Comparison of ENCODE assay signal across 13 cellular contexts in genomic region chr2:150619607-150620330, GRCh38.
A peak's percentile ranks its signal among the peaks of the same experiment; 100 is the strongest.
DNase-seq lines count a peak whose midpoint lies in the region; ATAC-seq and TF ChIP-seq lines count a peak whose summit lies in the region.
"Had no signal": no experiment of that assay in that cellular context is flagged by ENCODE, and none has a peak within 500 bp of the region (broad histone marks: within the 10 kb centered on the region; RNA-seq: fewer than 3 reads in every experiment).

No MANE protein-coding gene starts in this region.

- no peak overlapping the region for H2BK5ac ChIP-seq in trophoblast cell (ENCODE audit: low read depth, low read length, poor library complexity)

- H3K79me2 ChIP-seq in trophoblast cell (ENCODE audit: control insufficient read depth, insufficient read depth, low read length, poor library complexity) = no peaks in the 10 kb centered on the region

- H2AK5ac ChIP-seq in trophoblast cell (ENCODE audit: low read length) = no peak overlapping the region

- H3K27ac ChIP-seq in trophoblast cell (ENCODE audit: low read depth, low read length) = no peak overlapping the region

- no peak for ATAC-seq in HG02938 (IDR thresholded peaks at IDR 0.05; ENCODE audit: unreplicated experiment)
- ATAC-seq: stimulated activated naive CD8-positive, alpha-beta T cell treated with anti-CD3 and anti-CD28 coated beads, Interleukin-15, Interleukin-2, amounts not matched to agents 100 U/mL and 50 U/mL, for 24 hours; WTC11 had no signal

- TF ChIP-seq CTCF in Caco-2 (IDR thresholded peaks at IDR 0.05; ENCODE audit: insufficient read depth in 1 of 2, low read depth in 1 of 2, low read length in 1 of 2, severe bottlenecking in 1 of 2, unreplicated experiment in 1 of 2) = no peak
- no peak for TF ChIP-seq CTCF in foreskin fibroblast (IDR thresholded peaks at IDR 0.05; ENCODE audit: low read depth, low read length)

- H3K23ac ChIP-seq in trophoblast cell (ENCODE audit: low read length) = no peak overlapping the region

- no peak overlapping the region for H2BK12ac ChIP-seq in trophoblast cell (ENCODE audit: low read length)

- no peak overlapping the region for H3K4me3 Mint-ChIP-seq in Caco-2 (ENCODE audit: unreplicated experiment)
- H3K4me3 Mint-ChIP-seq: CD4-positive, alpha-beta T cell; WTC11 had no signal

- H3K27me3 ChIP-seq in Caco-2 (replicated peaks; ENCODE audit: control insufficient read depth, insufficient read depth, low read length) (no peaks in the 10 kb centered on the region), trophoblast cell (ENCODE audit: insufficient read depth, low read length) (no peaks in the 10 kb centered on the region)

- H3K14ac ChIP-seq in trophoblast cell (ENCODE audit: low read length) = no peak overlapping the region

- H3K4me2 ChIP-seq in trophoblast cell (ENCODE audit: low read length) = no peak overlapping the region

- H3K4me1 ChIP-seq in Caco-2 (peaks cover 17% of the 10 kb centered on the region), trophoblast cell (ENCODE audit: control insufficient read depth in 1 of 2, insufficient read depth in 2 of 2, low read length in 2 of 2) (peaks cover 0 to 14% of the 10 kb centered on the region in 2 experiments)

- H2AFZ ChIP-seq in trophoblast cell (ENCODE audit: insufficient read depth, low read length, poor library complexity) = no peak overlapping the region

- POLR2A ChIA-PET in Caco-2 (lab: Charles Lee) = no interaction called here

- no TSS peak for BruUV-seq in Caco-2 (replicated peaks; lab: Mats Ljungman, UMichigan)

- H4K8ac ChIP-seq in trophoblast cell (ENCODE audit: low read depth, low read length) = no peak overlapping the region

- no peak overlapping the region for H3K9ac ChIP-seq in trophoblast cell (ENCODE audit: low read length)

- H3K4me3 ChIP-seq in Caco-2 (ENCODE audit: low read depth, low read length) (no peak overlapping the region), foreskin fibroblast (ENCODE audit: low read depth in 1 of 2, low read length in 2 of 2) (no peak overlapping the region), trophoblast cell (ENCODE audit: low read depth, low read length) (no peak overlapping the region)
- H3K4me3 ChIP-seq: skin epidermis had no signal

- WGBS in trophoblast cell (ENCODE audit: extremely low coverage, insufficient coverage, insufficient read length) = no CpG with 5 or more reads among the region's 5 CpGs

- H3K18ac ChIP-seq in trophoblast cell (ENCODE audit: low read length) = no peak overlapping the region

- H3K9me3 ChIP-seq in Caco-2 = no peaks in the 10 kb centered on the region
- no peaks in the 10 kb centered on the region for H3K9me3 ChIP-seq in trophoblast cell (ENCODE audit: insufficient read depth, low read depth, low read length)

- no peaks in the 10 kb centered on the region for H3K4me1 Mint-ChIP-seq in Caco-2 (ENCODE audit: low read depth, unreplicated experiment)

- H4K12ac ChIP-seq in trophoblast cell (ENCODE audit: low read depth, low read length) = no peak overlapping the region

- H3K4ac ChIP-seq in trophoblast cell (ENCODE audit: low read depth, low read length) = no peak overlapping the region

- no peaks in the 10 kb centered on the region for H3K36me3 Mint-ChIP-seq in Caco-2 (ENCODE audit: insufficient read depth, unreplicated experiment)
- H3K36me3 Mint-ChIP-seq: WTC11 had no signal

- H3K9me3 Mint-ChIP-seq in Caco-2 (ENCODE audit: unreplicated experiment) = no peaks in the 10 kb centered on the region
- H3K9me3 Mint-ChIP-seq: activated T-helper 2 cell treated with anti-CD3 and anti-CD28 coated beads, Interferon-gamma antibody, Interleukin-2, Interleukin-4, amounts not matched to agents 10 μg/mL and 5 μg/mL and 100 μg/mL, durations not matched to agents 14 hours and 24 hours and 36 hours; CD4-positive, alpha-beta T cell had no signal

- CTCF ChIA-PET in Caco-2 (lab: Charles Lee) = interaction anchor here (1.1 kb wide), 1 partner anchor 9 kb away, joined by 5 read pairs; no protein-coding TSS in a partner anchor

- no peak overlapping the region for H4K91ac ChIP-seq in trophoblast cell (ENCODE audit: low read depth, low read length)

- H2BK120ac ChIP-seq in trophoblast cell (ENCODE audit: insufficient read depth, low read length, poor library complexity) = no peak overlapping the region

- H3K79me1 ChIP-seq in trophoblast cell (ENCODE audit: low read length) = peaks cover 21% of the 10 kb centered on the region

- no peaks in the 10 kb centered on the region for H3K36me3 ChIP-seq in Caco-2 (ENCODE audit: control insufficient read depth, insufficient read depth, low read length)
- H3K36me3 ChIP-seq in trophoblast cell (ENCODE audit: control insufficient read depth in 1 of 2, insufficient read depth in 2 of 2, low read length in 2 of 2) = no peaks in the 10 kb centered on the region

- DNase-seq in Caco-2 (peak; percentile 45 to 48), SK-MEL-5 (ENCODE audit: low read depth, low spot score) (peak; percentile 22), foreskin fibroblast (peak; percentile 71 to 87), trophoblast cell (peak; percentile 28 to 85), SIG-M5 treated with dmso at 0.1 percent for 504 hours (lab: John Stamatoyannopoulos, UW; ENCODE audit: unreplicated experiment) (no peak), D341Med (ENCODE audit: low spot score) (no peak)
- DNase-seq in activated effector memory CD4-positive, alpha-beta T cell treated with Interleukin-2 at 50 U/mL for 16 hours = no peak
- DNase-seq: CD4-positive, alpha-beta T cell; stimulated activated naive CD8-positive, alpha-beta T cell treated with anti-CD3 and anti-CD28 coated beads, Interleukin-15, Interleukin-2, amounts not matched to agents 100 U/mL and 50 U/mL, for 24 hours had no signal

- intact Hi-C loops in Caco-2 (cut with micrococcal nuclease; ENCODE audit: unreplicated experiment) = loop anchor here (10.0 kb wide), 2 partner anchors 435 to 485 kb away; no protein-coding TSS in a partner anchor

- H3K27ac Mint-ChIP-seq in Caco-2 (ENCODE audit: unreplicated experiment) = no peak overlapping the region
- H3K27ac Mint-ChIP-seq: activated T-helper 2 cell treated with anti-CD3 and anti-CD28 coated beads, Interferon-gamma antibody, Interleukin-2, Interleukin-4, amounts not matched to agents 10 μg/mL and 5 μg/mL and 100 μg/mL, durations not matched to agents 14 hours and 24 hours and 36 hours; CD4-positive, alpha-beta T cell; WTC11 had no signal

- H3K27me3 Mint-ChIP-seq in Caco-2 (ENCODE audit: insufficient read depth, unreplicated experiment) = no peaks in the 10 kb centered on the region
- H3K27me3 Mint-ChIP-seq: CD4-positive, alpha-beta T cell had no signal

- in situ Hi-C loops in SK-MEL-5 (cut with HindIII; ENCODE audit: low pct_unique_long_range_greater_than_20kb, low sequenced_read_pairs) = no loop called here

Comparison
In these comparisons a context has a peak if more than half of its experiments do, and no peak if none do; other contexts are left out.
1. DNase-seq: peak in Caco-2 (2 of 2), SK-MEL-5 (single experiment), foreskin fibroblast (2 of 2) and trophoblast cell (2 of 2); none in activated effector memory CD4-positive, alpha-beta T cell treated with Interleukin-2 at 50 U/mL for 16 hours (single experiment), SIG-M5 treated with dmso at 0.1 percent for 504 hours (single experiment) and D341Med (single experiment).